In the genomic region with DNA sequence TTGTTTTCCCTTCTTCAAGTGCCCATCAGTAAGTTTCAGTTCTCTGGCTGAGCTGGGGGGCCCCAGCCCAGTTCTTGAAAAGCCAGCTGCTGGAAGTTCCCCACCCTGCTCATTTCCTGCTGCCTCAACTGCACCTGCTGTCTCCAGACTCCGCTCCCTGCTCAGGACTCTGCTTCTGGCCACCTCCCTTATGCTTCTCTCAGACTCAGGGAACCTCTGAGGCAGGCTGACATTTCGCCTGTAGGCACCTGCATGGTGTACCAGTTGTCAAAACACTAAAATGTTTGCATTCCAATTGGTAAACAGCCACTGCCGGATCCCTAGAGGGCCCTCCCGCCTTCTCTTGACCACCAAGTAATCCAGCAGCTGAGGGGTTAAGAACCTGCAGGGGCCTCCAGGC, we compare ENCODE assay signal across 13 cellular contexts.
"Had no signal": no experiment of that assay in that cellular context is flagged by ENCODE, and none has a peak within 500 bp of the region (broad histone marks: within the 10 kb centered on the region; RNA-seq: fewer than 3 reads in every experiment).

No MANE protein-coding gene starts in this region.

- DNase-seq: activated CD4-positive, alpha-beta memory T cell treated with anti-CD3 and anti-CD28 coated beads for 36 hours; activated CD4-positive, alpha-beta T cell treated with anti-CD3 and anti-CD28 coated beads for 36 hours; activated naive CD8-positive, alpha-beta T cell treated with anti-CD3 and anti-CD28 coated beads, Interleukin-2, amount 10 ng/mL, durations not matched to agents 7 days and 5 days; cortex of kidney; effector CD4-positive, alpha-beta T cell; foreskin fibroblast; lower lobe of right lung; midbrain; stimulated activated naive CD8-positive, alpha-beta T cell treated with anti-CD3 and anti-CD28 coated beads, Interleukin-15, amount 100 ng/mL, for 72 hours; upper lobe of left lung; WERI-Rb-1 had no signal

- ATAC-seq: activated CD4-positive, alpha-beta T cell treated with anti-CD3 and anti-CD28 coated beads for 36 hours; sciatic nerve; stimulated activated naive CD8-positive, alpha-beta T cell treated with anti-CD3 and anti-CD28 coated beads, Interleukin-15, amount 100 ng/mL, for 72 hours had no signal

- H3K36me3 Mint-ChIP-seq: activated naive CD8-positive, alpha-beta T cell treated with anti-CD3 and anti-CD28 coated beads, Interleukin-2, amount 10 ng/mL, durations not matched to agents 7 days and 5 days had no signal

- H3K4me1 Mint-ChIP-seq: activated CD4-positive, alpha-beta T cell treated with anti-CD3 and anti-CD28 coated beads for 36 hours; stimulated activated naive CD8-positive, alpha-beta T cell treated with anti-CD3 and anti-CD28 coated beads, Interleukin-15, amount 100 ng/mL, for 72 hours had no signal

- H3K27ac Mint-ChIP-seq: activated CD4-positive, alpha-beta memory T cell treated with anti-CD3 and anti-CD28 coated beads for 36 hours; activated CD4-positive, alpha-beta T cell treated with anti-CD3 and anti-CD28 coated beads for 36 hours; activated naive CD8-positive, alpha-beta T cell treated with anti-CD3 and anti-CD28 coated beads, Interleukin-2, amount 10 ng/mL, durations not matched to agents 7 days and 5 days; stimulated activated naive CD8-positive, alpha-beta T cell treated with anti-CD3 and anti-CD28 coated beads, Interleukin-15, amount 100 ng/mL, for 72 hours had no signal

- H3K4me3 Mint-ChIP-seq: activated CD4-positive, alpha-beta memory T cell treated with anti-CD3 and anti-CD28 coated beads for 36 hours; activated CD4-positive, alpha-beta T cell treated with anti-CD3 and anti-CD28 coated beads for 36 hours; activated naive CD8-positive, alpha-beta T cell treated with anti-CD3 and anti-CD28 coated beads, Interleukin-2, amount 10 ng/mL, durations not matched to agents 7 days and 5 days; neural crest cell; stimulated activated naive CD8-positive, alpha-beta T cell treated with anti-CD3 and anti-CD28 coated beads, Interleukin-15, amount 100 ng/mL, for 72 hours had no signal

- H3K9me3 Mint-ChIP-seq: activated naive CD8-positive, alpha-beta T cell treated with anti-CD3 and anti-CD28 coated beads, Interleukin-2, amount 10 ng/mL, durations not matched to agents 7 days and 5 days; neural crest cell had no signal
